In genomic region chr14:104346112-104346462, GRCh38 we compare ENCODE assay signal across 20 cellular contexts.
DNase-seq lines count a peak whose midpoint lies in the region; ATAC-seq and TF ChIP-seq lines count a peak whose summit lies in the region.
"Had no signal": no experiment of that assay in that cellular context is flagged by ENCODE, and none has a peak within 500 bp of the region (broad histone marks: within the 10 kb centered on the region; RNA-seq: fewer than 3 reads in every experiment).

No MANE protein-coding gene starts in this region.

- TF ChIP-seq CTCF in right atrium auricular region (IDR thresholded peaks at IDR 0.05) (no peak), RWPE2 (IDR thresholded peaks at IDR 0.05; ENCODE audit: poor library complexity, severe bottlenecking) (no peak), GM13977 (IDR thresholded peaks at IDR 0.05; ENCODE audit: extremely low read depth, insufficient read depth, missing control alignments) (no peak)

- in situ Hi-C loops in GM13977 (cut with MboI; ENCODE audit: low pct_unique_long_range_greater_than_20kb, low sequenced_read_pairs, unreplicated experiment) = no loop called here

- H3K27me3 ChIP-seq in right atrium auricular region (no peaks in the 10 kb centered on the region), RWPE2 (ENCODE audit: insufficient read depth, poor library complexity, severe bottlenecking) (peaks cover 64% of the 10 kb centered on the region)

- no peak overlapping the region for H3K4me3 ChIP-seq in right atrium auricular region
- H3K4me3 ChIP-seq in RWPE2 (ENCODE audit: severe bottlenecking) = no peak overlapping the region
- H3K4me3 ChIP-seq: A549 had no signal

- intact Hi-C loops in cardiac septum (cut with DNase I) = loop anchor here (10.0 kb wide), 1 partner anchor 211 kb away; the partner anchor contains the start of gene KIF26A

- H3K9me3 ChIP-seq in right atrium auricular region (no peaks in the 10 kb centered on the region), RWPE2 (ENCODE audit: severe bottlenecking) (no peaks in the 10 kb centered on the region)

- H3K36me3 ChIP-seq in right atrium auricular region (no peaks in the 10 kb centered on the region), RWPE2 (ENCODE audit: low read depth) (no peaks in the 10 kb centered on the region)

- peak; percentile 29 for DNase-seq in cardiac septum (ENCODE audit: low spot score)
- no peak for DNase-seq in right atrium auricular region (ENCODE audit: low spot score)
- peak; percentile 63 for DNase-seq in RWPE2 (ENCODE audit: low spot score)
- DNase-seq in left lobe of liver (ENCODE audit: low spot score) = peak; percentile 40
- no peak for DNase-seq in occipital lobe (lab: John Stamatoyannopoulos, UW)
- DNase-seq in NOMO-1 (lab: John Stamatoyannopoulos, UW; ENCODE audit: unreplicated experiment in 2 of 2) = no peak
- DNase-seq in GM13977 (ENCODE audit: low spot score) = no peak
- DNase-seq: COR-L47, DMS153, EL, KBM-7, NCI-H1092, NCI-H146, NCI-H2081, NCI-H524, SHP77 treated with DMSO at 0.1 percent for 48 hours had no signal

- H3K27ac ChIP-seq in right atrium auricular region (no peak overlapping the region), RWPE2 (ENCODE audit: poor library complexity, severe bottlenecking) (no peak overlapping the region)
- H3K27ac ChIP-seq: A549 had no signal

- ATAC-seq in RWPE2 (ENCODE audit: low read depth) (no peak), left lobe of liver (no peak), GM21528 (IDR thresholded peaks at IDR 0.05; ENCODE audit: low FRiP score, unreplicated experiment) (no peak)
- ATAC-seq: A549, HCT116, Panc1 had no signal

- H3K4me1 ChIP-seq in right atrium auricular region (peaks cover 0 to 6% of the 10 kb centered on the region in 2 donors), RWPE2 (ENCODE audit: insufficient read depth, poor library complexity, severe bottlenecking) (no peaks in the 10 kb centered on the region)
- H3K4me1 ChIP-seq: A549 had no signal

Comparison
In these comparisons a context has a peak if more than half of its experiments do, and no peak if none do; other contexts are left out.
1. DNase-seq: peak in cardiac septum (single experiment), RWPE2 (single experiment) and left lobe of liver (single experiment); none in right atrium auricular region (single experiment), occipital lobe (single experiment), NOMO-1 (0 of 2) and GM13977 (single experiment).